8 cellular contexts compared by ENCODE assay signal in genomic region chrX:17788439-17788838, GRCh38. TPM values are rescaled to one million over a fixed set of nuclear protein-coding genes. Genes with fewer than 3 reads are reported as not detected.
DNase-seq lines count a peak whose midpoint lies in the region; ATAC-seq and TF ChIP-seq lines count a peak whose summit lies in the region.

No MANE protein-coding gene starts in this region.

- peak; percentile 63 for TF ChIP-seq CTCF in HEK293 (tag by site-specific recombination; IDR thresholded peaks at IDR 0.05)
- TF ChIP-seq CTCF in left ventricle myocardium inferior (IDR thresholded peaks at IDR 0.05; ENCODE audit: borderline replicate concordance) = peak; percentile 79

- no peak for ATAC-seq in HG02973 (IDR thresholded peaks at IDR 0.05; ENCODE audit: unreplicated experiment)

- no peaks in the 10 kb centered on the region for H3K27me3 Mint-ChIP-seq in activated naive CD8-positive, alpha-beta T cell treated with anti-CD3 and anti-CD28 coated beads for 36 hours

- H3K27ac ChIP-seq in HEK293 (ENCODE audit: extremely low read depth, low read depth, low read length) (no peak overlapping the region), left ventricle myocardium inferior (replicated peaks) (no peak overlapping the region)

- DNase-seq in COR-L47 (lab: John Stamatoyannopoulos, UW) (peak; percentile 8), RKO (ENCODE audit: low spot score) (peak; percentile 20), left ventricle myocardium inferior (no peak), smooth muscle cell of the brain vasculature (ENCODE audit: low read depth, low spot score) (peak; percentile 15), NCI-H187 treated with DMSO at 0.1 percent for 48 hours (lab: John Stamatoyannopoulos, UW) (no peak)
- DNase-seq in activated naive CD8-positive, alpha-beta T cell treated with anti-CD3 and anti-CD28 coated beads for 36 hours = peak; percentile 19

- H3K27me3 ChIP-seq in left ventricle myocardium inferior (ENCODE audit: low read depth) = no peaks in the 10 kb centered on the region

- no peak overlapping the region for H3K4me3 Mint-ChIP-seq in activated naive CD8-positive, alpha-beta T cell treated with anti-CD3 and anti-CD28 coated beads for 36 hours

- CTCF ChIA-PET in HEK293 (lab: Yijun Ruan, JAX) = interaction anchor here (0.6 to 3.0 kb wide), 33 partner anchors 8 to 702 kb away, joined by 3 to 9 read pairs (median 3); no protein-coding TSS in a partner anchor

- POLR2A ChIA-PET in HEK293 (lab: Yijun Ruan, JAX) = no interaction called here

- no peaks in the 10 kb centered on the region for H3K9me3 ChIP-seq in HEK293 (ENCODE audit: control insufficient read depth, insufficient read depth, low read depth, low read length)
- H3K9me3 ChIP-seq in left ventricle myocardium inferior (replicated peaks) = no peaks in the 10 kb centered on the region

- H3K27ac Mint-ChIP-seq in activated naive CD8-positive, alpha-beta T cell treated with anti-CD3 and anti-CD28 coated beads for 36 hours = no peak overlapping the region

- intact Hi-C loops in left ventricle myocardium inferior (cut with micrococcal nuclease) = no loop called here

- H3K4me1 ChIP-seq in HEK293 (ENCODE audit: control insufficient read depth, insufficient read depth, low read length) = no peaks in the 10 kb centered on the region
- H3K4me1 ChIP-seq in left ventricle myocardium inferior = no peaks in the 10 kb centered on the region

- H3K9me3 Mint-ChIP-seq in activated naive CD8-positive, alpha-beta T cell treated with anti-CD3 and anti-CD28 coated beads for 36 hours = no peaks in the 10 kb centered on the region

- H3K4me3 ChIP-seq in HEK293 (ENCODE audit: low read depth, low read length) (no peak overlapping the region), left ventricle myocardium inferior (no peak overlapping the region)

- no peaks in the 10 kb centered on the region for H3K36me3 Mint-ChIP-seq in activated naive CD8-positive, alpha-beta T cell treated with anti-CD3 and anti-CD28 coated beads for 36 hours

- no peaks in the 10 kb centered on the region for H3K36me3 ChIP-seq in HEK293 (ENCODE audit: control insufficient read depth in 2 of 2, insufficient read depth in 1 of 2, low read length in 2 of 2)
- H3K36me3 ChIP-seq in left ventricle myocardium inferior = no peaks in the 10 kb centered on the region

- no peaks in the 10 kb centered on the region for H3K4me1 Mint-ChIP-seq in activated naive CD8-positive, alpha-beta T cell treated with anti-CD3 and anti-CD28 coated beads for 36 hours

TF ChIP-seq in HEK293, 187 proteins besides CTCF, POLR2A, EP300 and RAD21:
- TF ChIP-seq WT1 (tag by site-specific recombination; IDR thresholded peaks at IDR 0.05) = no peak
- TF ChIP-seq ZNF274 (IDR thresholded peaks at IDR 0.05; ENCODE audit: low read length) = no peak
- TF ChIP-seq ZNF274 (tag by site-specific recombination; IDR thresholded peaks at IDR 0.05; ENCODE audit: borderline replicate concordance) = no peak
- TF ChIP-seq ZNF654 (tag by site-specific recombination; IDR thresholded peaks at IDR 0.05; ENCODE audit: low read depth) = peak; percentile 81
- peak; percentile 51 for TF ChIP-seq ZFHX2 (tag by site-specific recombination; conservative IDR thresholded peaks at IDR 0.05)
- no peak for TF ChIP-seq ZNF670 (tag by site-specific recombination; IDR thresholded peaks at IDR 0.05; ENCODE audit: low read depth)
- TF ChIP-seq PRDM4 (tag by site-specific recombination; IDR thresholded peaks at IDR 0.05) = 0 out of 2 replicates have a peak, but pooled peaks have one; percentile 11
- no peak; the same call in 1 of the 2 replicates for TF ChIP-seq ZNF341 (tag by site-specific recombination; IDR thresholded peaks at IDR 0.05; ENCODE audit: low read depth)
- TF ChIP-seq GLI2 (tag by site-specific recombination; IDR thresholded peaks at IDR 0.05; ENCODE audit: borderline replicate concordance, low read depth) = no peak
- TF ChIP-seq PATZ1 (tag by site-specific recombination; IDR thresholded peaks at IDR 0.05) = peak; percentile 20; the same call in 1 of the 2 replicates
- peak; percentile 92 for TF ChIP-seq PRDM10 (tag by site-specific recombination; IDR thresholded peaks at IDR 0.05)
- peak; percentile 65; the same call in 1 of the 2 replicates for TF ChIP-seq ZNF660 (tag by site-specific recombination; IDR thresholded peaks at IDR 0.05)
- TF ChIP-seq YY2 (tag by site-specific recombination; IDR thresholded peaks at IDR 0.05) = no peak
- TF ChIP-seq ZNF2 (tag by site-specific recombination; IDR thresholded peaks at IDR 0.05) = 0 out of 2 replicates have a peak, but pooled peaks have one; percentile 39
- no peak for TF ChIP-seq ZNF416 (tag by site-specific recombination; IDR thresholded peaks at IDR 0.05)
- TF ChIP-seq ZNF184 (tag by site-specific recombination; IDR thresholded peaks at IDR 0.05) = no peak
- 0 out of 2 replicates have a peak, but pooled peaks have one; percentile 23 for TF ChIP-seq EGR2 (tag by site-specific recombination; IDR thresholded peaks at IDR 0.05; ENCODE audit: low read depth)

RNA-seq across cellular contexts. Expression of gene SCML1, which starts 51.1 kb away (rescaled TPM):
- 1 to 10 TPM; 4.0 to 4.1 TPM for total RNA-seq in activated naive CD8-positive, alpha-beta T cell treated with anti-CD3 and anti-CD28 coated beads for 36 hours
- 6.8 TPM for total RNA-seq in left ventricle myocardium inferior

Comparison
In these comparisons a context has a peak if more than half of its experiments do, and no peak if none do; other contexts are left out.
1. DNase-seq: peak in COR-L47 (single experiment), RKO (single experiment), activated naive CD8-positive, alpha-beta T cell treated with anti-CD3 and anti-CD28 coated beads for 36 hours (single experiment) and smooth muscle cell of the brain vasculature (single experiment); none in left ventricle myocardium inferior (single experiment) and NCI-H187 treated with DMSO at 0.1 percent for 48 hours (single experiment).